Comparison of ENCODE assay signal across 21 cellular contexts in genomic region chr3:17546500-17546899, GRCh38.
DNase-seq lines count a peak whose midpoint lies in the region; ATAC-seq and TF ChIP-seq lines count a peak whose summit lies in the region.
"Had no signal": no experiment of that assay in that cellular context is flagged by ENCODE, and none has a peak within 500 bp of the region (broad histone marks: within the 10 kb centered on the region; RNA-seq: fewer than 3 reads in every experiment).

No MANE protein-coding gene starts in this region.

- H3K27me3 ChIP-seq in BE2C (no peaks in the 10 kb centered on the region), endodermal cell (ENCODE audit: control insufficient read depth, insufficient read depth, low read length, poor library complexity, severe bottlenecking) (no peaks in the 10 kb centered on the region)
- H3K27me3 ChIP-seq: BLaER1 treated with 17β-estradiol and CSF1 and Interleukin-3, amounts not matched to agents 10 nM and 100 nM; SJSA1 had no signal

- H3K27ac Mint-ChIP-seq in endodermal cell: peak overlapping the region; percentile 59
- H3K27ac Mint-ChIP-seq: CD4-positive, alpha-beta memory T cell had no signal

- no peak overlapping the region for H3K4me3 Mint-ChIP-seq in endodermal cell
- H3K4me3 Mint-ChIP-seq: CD4-positive, alpha-beta memory T cell had no signal

- no peak overlapping the region for H3K9ac ChIP-seq in endodermal cell (ENCODE audit: extremely low read depth, low read length, poor library complexity, severe bottlenecking)
- H3K9ac ChIP-seq: BLaER1 treated with 17β-estradiol and CSF1 and Interleukin-3, amounts not matched to agents 10 nM and 100 nM had no signal

- WGBS in endodermal cell (ENCODE audit: insufficient coverage in 1 of 2, insufficient read length in 1 of 2), 2 experiments: 85 to 100% methylated on average over 1 to 8 of the region's 9 CpGs

- DNase-seq in NCI-H748 (lab: John Stamatoyannopoulos, UW; ENCODE audit: unreplicated experiment) (peak; percentile 29), NCI-H748 treated with DMSO at 0.1 percent for 48 hours (lab: John Stamatoyannopoulos, UW) (no peak), BE2C (peak; percentile 73), NCI-H2171 (lab: John Stamatoyannopoulos, UW) (peak; percentile 87), endodermal cell (peak; percentile 71), cerebellar cortex (ENCODE audit: low spot score) (no peak)
- DNase-seq: Caco-2; CD4-positive, alpha-beta memory T cell; DMS79 treated with DMSO at 0.1 percent for 48 hours; GF-D8; NCI-H1048; NCI-H187; NCI-H2081 treated with DMSO at 0.1 percent for 48 hours; NCI-H226; NCI-H510A; NCI-H774; PC-3 had no signal

- H3K36me3 ChIP-seq in BE2C (no peaks in the 10 kb centered on the region), endodermal cell (ENCODE audit: control insufficient read depth, insufficient read depth, low read length) (no peaks in the 10 kb centered on the region)
- H3K36me3 ChIP-seq: SJSA1 had no signal

- H3K4me3 ChIP-seq in BE2C (ENCODE audit: low read depth, low read length) (peak overlapping the region; percentile 40), endodermal cell (ENCODE audit: low read length) (no peak overlapping the region)
- H3K4me3 ChIP-seq: BLaER1 treated with 17β-estradiol and CSF1 and Interleukin-3, amounts not matched to agents 10 nM and 100 nM; SJSA1 had no signal

- H3K4me1 Mint-ChIP-seq in endodermal cell: peaks cover 27% of the 10 kb centered on the region
- H3K4me1 Mint-ChIP-seq: CD4-positive, alpha-beta memory T cell had no signal

- H3K4me1 ChIP-seq in BE2C (peaks cover 2% of the 10 kb centered on the region), endodermal cell (ENCODE audit: control insufficient read depth, insufficient read depth, low read length) (no peaks in the 10 kb centered on the region)
- H3K4me1 ChIP-seq: BLaER1 treated with 17β-estradiol and CSF1 and Interleukin-3, amounts not matched to agents 10 nM and 100 nM; Caco-2; SJSA1 had no signal

- H3K27ac ChIP-seq in endodermal cell (ENCODE audit: low read depth, low read length): no peak overlapping the region
- H3K27ac ChIP-seq: BLaER1 treated with 17β-estradiol and CSF1 and Interleukin-3, amounts not matched to agents 10 nM and 100 nM; SJSA1 had no signal

- no peak for ATAC-seq in HG03139 (IDR thresholded peaks at IDR 0.05; ENCODE audit: unreplicated experiment)
- ATAC-seq: HCT116, PC-3 had no signal

- H3K27me3 Mint-ChIP-seq in endodermal cell (ENCODE audit: insufficient read depth): no peaks in the 10 kb centered on the region
- H3K27me3 Mint-ChIP-seq: CD4-positive, alpha-beta memory T cell had no signal

- peaks cover 11% of the 10 kb centered on the region for H3K36me3 Mint-ChIP-seq in endodermal cell (ENCODE audit: low read depth)

- no peaks in the 10 kb centered on the region for H3K9me3 ChIP-seq in BE2C
- H3K9me3 ChIP-seq in endodermal cell (ENCODE audit: control insufficient read depth, low read length): peaks cover 14% of the 10 kb centered on the region
- H3K9me3 ChIP-seq: Caco-2, SJSA1 had no signal

- H3K9me3 Mint-ChIP-seq in endodermal cell: peaks cover 4% of the 10 kb centered on the region

- no peak for TF ChIP-seq CTCF in BE2C (IDR thresholded peaks at IDR 0.05; ENCODE audit: low read depth, low read length)
- peak; percentile 18 for TF ChIP-seq CTCF in endodermal cell (conservative IDR thresholded peaks at IDR 0.05)

Comparison
In these comparisons a context has a peak if more than half of its experiments do, and no peak if none do; other contexts are left out.
1. DNase-seq: peak in NCI-H748 (single experiment), BE2C (single experiment), NCI-H2171 (single experiment) and endodermal cell (single experiment); none in NCI-H748 treated with DMSO at 0.1 percent for 48 hours (single experiment) and cerebellar cortex (single experiment).